In genomic region chr16:70703041-70703834, GRCh38 we compare ENCODE assay signal across 9 cellular contexts. TPM values are rescaled to one million over a fixed set of nuclear protein-coding genes. Genes with fewer than 3 reads are reported as not detected.
DNase-seq lines count a peak whose midpoint lies in the region; ATAC-seq and TF ChIP-seq lines count a peak whose summit lies in the region.
"Had no signal": no experiment of that assay in that cellular context is flagged by ENCODE, and none has a peak within 500 bp of the region (broad histone marks: within the 10 kb centered on the region; RNA-seq: fewer than 3 reads in every experiment).

No MANE protein-coding gene starts in this region.

- no peak overlapping the region for H3K27ac Mint-ChIP-seq in stimulated activated memory B cell treated with anti-CD40 and anti-IgM and Interleukin-4, amounts not matched to agents 10 μg/mL and 1 μg/mL and 100 μg/mL, for 72 hours

- H2BK15ac ChIP-seq in neuronal stem cell (ENCODE audit: low read length): no peak overlapping the region

- peaks cover 3% of the 10 kb centered on the region for H3K79me1 ChIP-seq in neuronal stem cell (ENCODE audit: low read depth, low read length)

- WGBS in esophagus muscularis mucosa: 25% methylated on average over 10 of the region's 16 CpGs
- WGBS in neuronal stem cell (ENCODE audit: extremely low coverage in 2 of 2, insufficient read length in 2 of 2, insufficient replicate concordance in 1 of 2), 2 donors: no CpG with 5 or more reads among the region's 16 CpGs

- H3K4me2 ChIP-seq in neuronal stem cell (ENCODE audit: insufficient read depth, low read length, poor library complexity, severe bottlenecking): no peak overlapping the region

- H3K27ac ChIP-seq in esophagus muscularis mucosa (replicated peaks in 1 of 4) (peak overlapping the region; percentile 91 to 99 (median 96)), neuronal stem cell (replicated peaks; ENCODE audit: low read length) (no peak overlapping the region)

- H3K36me3 ChIP-seq in esophagus muscularis mucosa (peaks cover 0 to 5% (median 0%) of the 10 kb centered on the region in 4 donors), neuronal stem cell (replicated peaks in 1 of 2; ENCODE audit: control insufficient read depth in 2 of 2, insufficient read depth in 2 of 2, low read length in 2 of 2) (peaks cover 3 to 8% of the 10 kb centered on the region in 2 donors)

- peak overlapping the region; percentile 88 for H2AK5ac ChIP-seq in neuronal stem cell (ENCODE audit: low read depth, low read length)

- no peak overlapping the region for H2BK12ac ChIP-seq in neuronal stem cell (ENCODE audit: low read length)

- H3K9me3 ChIP-seq in esophagus muscularis mucosa (no peaks in the 10 kb centered on the region), neuronal stem cell (replicated peaks in 1 of 2; ENCODE audit: control insufficient read depth in 2 of 2, insufficient read depth in 1 of 2, low read depth in 1 of 2, low read length in 2 of 2) (peaks cover 0 to 7% of the 10 kb centered on the region in 2 donors)

- DNase-seq in Ammon's horn (ENCODE audit: low spot score): peak; percentile 82
- DNase-seq in NCI-H446 (lab: John Stamatoyannopoulos, UW): peak; percentile 62 to 86
- DNase-seq in esophagus muscularis mucosa (ENCODE audit: extremely low spot score): no peak
- no peak for DNase-seq in neuronal stem cell (ENCODE audit: low spot score)
- DNase-seq in ureter (ENCODE audit: low spot score): no peak
- DNase-seq in NCI-H2029 treated with DMSO at 0.1 percent for 48 hours (lab: John Stamatoyannopoulos, UW): no peak
- DNase-seq in stimulated activated CD4-positive, alpha-beta T cell treated with anti-CD3 and anti-CD28 coated beads, Interleukin-15, amount 100 ng/mL, for 24 hours: no peak

- no peak overlapping the region for H3K4ac ChIP-seq in neuronal stem cell (ENCODE audit: low read length)

- peak; percentile 48 for TF ChIP-seq EP300 in esophagus muscularis mucosa (IDR thresholded peaks at IDR 0.05)

- H2BK120ac ChIP-seq in neuronal stem cell (ENCODE audit: low read depth, low read length): no peak overlapping the region

- peaks cover 7% of the 10 kb centered on the region for H3K4me1 Mint-ChIP-seq in stimulated activated memory B cell treated with anti-CD40 and anti-IgM and Interleukin-4, amounts not matched to agents 10 μg/mL and 1 μg/mL and 100 μg/mL, for 72 hours

- no peak for ATAC-seq in stimulated activated memory B cell treated with anti-CD40 and anti-IgM and Interleukin-4, amounts not matched to agents 10 μg/mL and 1 μg/mL and 100 μg/mL, for 72 hours

- H2AFZ ChIP-seq in neuronal stem cell (ENCODE audit: low read length): peak overlapping the region; percentile 59

- no peaks in the 10 kb centered on the region for H3K9me3 Mint-ChIP-seq in stimulated activated memory B cell treated with anti-CD40 and anti-IgM and Interleukin-4, amounts not matched to agents 10 μg/mL and 1 μg/mL and 100 μg/mL, for 72 hours

- H3K27me3 Mint-ChIP-seq in stimulated activated memory B cell treated with anti-CD40 and anti-IgM and Interleukin-4, amounts not matched to agents 10 μg/mL and 1 μg/mL and 100 μg/mL, for 72 hours: no peaks in the 10 kb centered on the region

- H4K91ac ChIP-seq in neuronal stem cell (ENCODE audit: low read depth, low read length, poor library complexity): no peak overlapping the region

- no peak overlapping the region for H4K8ac ChIP-seq in neuronal stem cell (ENCODE audit: low read depth, low read length)

- peaks cover 34% of the 10 kb centered on the region for H3K36me3 Mint-ChIP-seq in stimulated activated memory B cell treated with anti-CD40 and anti-IgM and Interleukin-4, amounts not matched to agents 10 μg/mL and 1 μg/mL and 100 μg/mL, for 72 hours

- H2BK5ac ChIP-seq in neuronal stem cell (ENCODE audit: low read length): peak overlapping the region; percentile 11

- H3K27me3 ChIP-seq in esophagus muscularis mucosa (no peaks in the 10 kb centered on the region), neuronal stem cell (ENCODE audit: control insufficient read depth in 3 of 3, insufficient read depth in 3 of 3, low read depth in 1 of 3, low read length in 3 of 3) (no peaks in the 10 kb centered on the region)

- H3K4me1 ChIP-seq in esophagus muscularis mucosa (peaks cover 82 to 95% (median 93%) of the 10 kb centered on the region in 4 donors), neuronal stem cell (ENCODE audit: control insufficient read depth in 2 of 2, insufficient read depth in 1 of 2, low read depth in 1 of 2, low read length in 2 of 2) (peaks cover 14 to 24% of the 10 kb centered on the region in 2 donors)

- peak overlapping the region; percentile 24 for H3K18ac ChIP-seq in neuronal stem cell (ENCODE audit: low read length)

- no peak for TF ChIP-seq POLR2A in esophagus muscularis mucosa (IDR thresholded peaks at IDR 0.05; ENCODE audit: low read depth)

- no peak overlapping the region for H3K14ac ChIP-seq in neuronal stem cell (ENCODE audit: low read length)

- H3K4me3 ChIP-seq in esophagus muscularis mucosa: no peak overlapping the region
- no peak overlapping the region for H3K4me3 ChIP-seq in neuronal stem cell (ENCODE audit: low read length in 2 of 2)

- H3K9ac ChIP-seq in neuronal stem cell (ENCODE audit: low read depth, low read length, poor library complexity): no peak overlapping the region

- H3K4me3 Mint-ChIP-seq in stimulated activated memory B cell treated with anti-CD40 and anti-IgM and Interleukin-4, amounts not matched to agents 10 μg/mL and 1 μg/mL and 100 μg/mL, for 72 hours: no peak overlapping the region

- peak; percentile 18 to 59 (median 23) for TF ChIP-seq CTCF in esophagus muscularis mucosa (IDR thresholded peaks at IDR 0.05)

- no peak overlapping the region for H3K23ac ChIP-seq in neuronal stem cell (ENCODE audit: low read depth, low read length, poor library complexity)

- intact Hi-C loops in esophagus muscularis mucosa (cut with DNase I): no loop called here

RNA-seq across cellular contexts. Expression of gene MTSS2, which starts 17.4 kb away (rescaled TPM):
- total RNA-seq in esophagus muscularis mucosa: 100 to 1,000 TPM in 2 of 4 donors, 10 to 100 TPM in 2; 74.9 to 238 (median 130) TPM
- 45.9 TPM for polyA plus RNA-seq in neuronal stem cell (2013, experiment 1 of 2)
- polyA plus RNA-seq in neuronal stem cell (2013, experiment 2 of 2): 48.5 TPM
- 83.1 TPM for total RNA-seq in ureter

RNA-seq across cellular contexts. Expression of gene IL34, which starts 56.9 kb away (rescaled TPM):
- total RNA-seq in esophagus muscularis mucosa (1 to 10 TPM; 1.7 to 4.7 (median 3.4) TPM), ureter (3.7 TPM)
- polyA plus RNA-seq in neuronal stem cell (2013, experiment 1 of 2): not detected
- 0.03 TPM for polyA plus RNA-seq in neuronal stem cell (2013, experiment 2 of 2)
- total RNA-seq: T-helper 2 cell treated with Interferon-gamma antibody and Interleukin-4, amounts not matched to agents 100 ng/mL and 5 ng/mL, for 36 hours had no signal

Comparison
In these comparisons a context has a peak if more than half of its experiments do, and no peak if none do; other contexts are left out.
1. DNase-seq: peak in Ammon's horn (single experiment) and NCI-H446 (2 of 2); none in esophagus muscularis mucosa (single experiment), neuronal stem cell (single experiment), ureter (single experiment), NCI-H2029 treated with DMSO at 0.1 percent for 48 hours (single experiment) and stimulated activated CD4-positive, alpha-beta T cell treated with anti-CD3 and anti-CD28 coated beads, Interleukin-15, amount 100 ng/mL, for 24 hours (single experiment).